ENCODE assay signal across 12 cellular contexts in genomic region chr15:36880913-36881290, GRCh38.
"Had no signal": no experiment of that assay in that cellular context is flagged by ENCODE, and none has a peak within 500 bp of the region (broad histone marks: within the 10 kb centered on the region; RNA-seq: fewer than 3 reads in every experiment).

No MANE protein-coding gene starts in this region.

- ATAC-seq: activated CD4-positive, CD25-positive, alpha-beta regulatory T cell treated with anti-CD3 and anti-CD28 coated beads, Interleukin-2, amount 50 U/mL, for 24 hours; activated CD8-positive, alpha-beta memory T cell treated with anti-CD3 and anti-CD28 coated beads, Interleukin-2, amount 10 ng/mL, durations not matched to agents 7 days and 5 days; naive thymus-derived CD4-positive, alpha-beta T cell had no signal

- H3K27ac ChIP-seq: thyroid gland, vagina had no signal

- H3K9me3 ChIP-seq: thyroid gland, vagina had no signal

- H3K27me3 ChIP-seq: vagina had no signal

- H3K4me3 Mint-ChIP-seq: activated CD8-positive, alpha-beta memory T cell treated with anti-CD3 and anti-CD28 coated beads, Interleukin-2, amount 10 ng/mL, durations not matched to agents 7 days and 5 days; naive thymus-derived CD4-positive, alpha-beta T cell had no signal

- H3K4me3 ChIP-seq: lung, thyroid gland, vagina had no signal

- H3K27ac Mint-ChIP-seq: activated CD8-positive, alpha-beta memory T cell treated with anti-CD3 and anti-CD28 coated beads, Interleukin-2, amount 10 ng/mL, durations not matched to agents 7 days and 5 days; immature natural killer cell; naive thymus-derived CD4-positive, alpha-beta T cell had no signal

- DNase-seq: activated CD4-positive, alpha-beta T cell treated with anti-CD3 and anti-CD28 coated beads, Interleukin-2, amount 50 U/mL, for 4 hours; activated CD8-positive, alpha-beta memory T cell treated with anti-CD3 and anti-CD28 coated beads, Interleukin-2, amount 10 ng/mL, durations not matched to agents 7 days and 5 days; activated T-cell treated with anti-CD3 and anti-CD28 coated beads, Interleukin-2, amount 50 U/mL, for 48 hours; immature natural killer cell; naive thymus-derived CD4-positive, alpha-beta T cell; stimulated activated CD4-positive, alpha-beta T cell treated with anti-CD3 and anti-CD28 coated beads, Interleukin-15, amount 100 ng/mL, for 24 hours; stimulated activated CD4-positive, alpha-beta T cell treated with anti-CD3 and anti-CD28 coated beads, Interleukin-4, amount 100 ng/mL, for 24 hours; T-helper 2 cell; thyroid gland had no signal

- H3K36me3 ChIP-seq: thyroid gland, vagina had no signal

- H3K4me1 Mint-ChIP-seq: immature natural killer cell had no signal
